Comparison of ENCODE assay signal across 8 cellular contexts in genomic region chr10:55062349-55062748, GRCh38.
"Had no signal": no experiment of that assay in that cellular context is flagged by ENCODE, and none has a peak within 500 bp of the region (broad histone marks: within the 10 kb centered on the region; RNA-seq: fewer than 3 reads in every experiment).

No MANE protein-coding gene starts in this region.

- H3K4me2 ChIP-seq: GM23338 had no signal

- H3K36me3 ChIP-seq: HAP-1 had no signal

- H3K9me3 ChIP-seq: HAP-1 had no signal

- H3K4me3 ChIP-seq: GM23248, GM23338, HAP-1 had no signal

- H3K27ac ChIP-seq: GM23248 had no signal

- H2AFZ ChIP-seq: GM23248, GM23338 had no signal

- H3K9ac ChIP-seq: GM23248 had no signal

- DNase-seq: GM23248, GOT3, H7, H9, HCEC 1CT, HFFc6 had no signal
